ENCODE assay signal across 11 cellular contexts in the genomic region with DNA sequence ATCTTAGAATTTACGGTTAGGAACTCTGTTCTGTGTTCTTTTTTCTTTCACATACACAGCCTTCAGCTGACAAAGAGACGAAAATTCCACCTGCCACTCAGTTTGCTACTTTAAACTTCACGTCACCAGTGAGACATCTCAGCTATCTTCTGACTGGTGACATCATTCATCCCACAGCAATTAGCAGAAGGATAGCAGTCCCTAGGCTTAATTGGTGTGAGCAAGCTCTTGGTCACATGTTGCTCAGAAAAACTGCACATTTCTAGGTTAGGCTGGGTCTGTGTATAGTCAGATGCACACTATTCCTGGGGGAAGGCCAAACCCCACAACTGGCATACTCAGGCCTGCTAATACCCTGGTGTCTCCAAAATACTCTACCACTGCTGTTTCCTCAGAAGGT. TPM values are rescaled to one million over a fixed set of nuclear protein-coding genes. Genes with fewer than 3 reads are reported as not detected.
DNase-seq lines count a peak whose midpoint lies in the region; ATAC-seq, FAIRE-seq and TF ChIP-seq lines count a peak whose summit lies in the region.
"Had no signal": no experiment of that assay in that cellular context is flagged by ENCODE, and none has a peak within 500 bp of the region (broad histone marks: within the 10 kb centered on the region; RNA-seq: fewer than 3 reads in every experiment).

No MANE protein-coding gene starts in this region.

- TF ChIP-seq CTCF in AG09309 (IDR thresholded peaks at IDR 0.05; ENCODE audit: control insufficient read depth, insufficient read depth, low read depth, low read length, missing control alignments), result no peak
- TF ChIP-seq CTCF in astrocyte (IDR thresholded peaks at IDR 0.05; ENCODE audit: insufficient read depth, low read depth, low read length), result no peak
- no peak for TF ChIP-seq CTCF in lower lobe of right lung (IDR thresholded peaks at IDR 0.05)

- H3K4me2 ChIP-seq in astrocyte (ENCODE audit: low read length), result no peak overlapping the region

- H3K27me3 ChIP-seq in astrocyte (ENCODE audit: insufficient read depth, low read length) (peaks cover 6% of the 10 kb centered on the region), lower lobe of right lung (ENCODE audit: low read depth) (no peaks in the 10 kb centered on the region), H7 (ENCODE audit: control insufficient read depth, insufficient read depth, low read length) (no peaks in the 10 kb centered on the region)

- H3K79me2 ChIP-seq in astrocyte (ENCODE audit: insufficient read depth, low read length), result no peaks in the 10 kb centered on the region

- H3K27me3 Mint-ChIP-seq in astrocyte (ENCODE audit: low read depth, unreplicated experiment), result no peaks in the 10 kb centered on the region

- peaks cover 27% of the 10 kb centered on the region for H3K4me1 Mint-ChIP-seq in astrocyte (ENCODE audit: low read depth, unreplicated experiment)

- H3K36me3 Mint-ChIP-seq in astrocyte (ENCODE audit: low read depth, unreplicated experiment), result peaks cover 7% of the 10 kb centered on the region
- H3K36me3 Mint-ChIP-seq: activated CD4-positive, alpha-beta memory T cell treated with anti-CD3 and anti-CD28 coated beads for 36 hours had no signal

- no peak overlapping the region for H2AFZ ChIP-seq in astrocyte (ENCODE audit: low read depth, low read length)

- peak overlapping the region; percentile 85 for H3K27ac Mint-ChIP-seq in astrocyte (ENCODE audit: unreplicated experiment)
- H3K27ac Mint-ChIP-seq: activated CD4-positive, alpha-beta memory T cell treated with anti-CD3 and anti-CD28 coated beads for 36 hours had no signal

- H3K27ac ChIP-seq in astrocyte (ENCODE audit: low read depth, low read length) (no peak overlapping the region), lower lobe of right lung (peak overlapping the region; percentile 58)

- intact Hi-C loops in lower lobe of right lung (cut with DNase I), result no loop called here

- H4K20me1 ChIP-seq in astrocyte (ENCODE audit: insufficient read depth, low read length), result no peaks in the 10 kb centered on the region

- peak; percentile 34 to 64 for ATAC-seq in lower lobe of right lung

- H3K4me3 Mint-ChIP-seq in astrocyte (ENCODE audit: unreplicated experiment), result peak overlapping the region; percentile 37
- H3K4me3 Mint-ChIP-seq: activated CD4-positive, alpha-beta memory T cell treated with anti-CD3 and anti-CD28 coated beads for 36 hours had no signal

- H3K9me3 ChIP-seq in astrocyte (ENCODE audit: insufficient read depth, low read depth, low read length) (no peaks in the 10 kb centered on the region), lower lobe of right lung (no peaks in the 10 kb centered on the region)
- H3K9me3 ChIP-seq: HAP-1 had no signal

- peak; percentile 23 for DNase-seq in AG09309 (ENCODE audit: low read depth)
- peak; percentile 88 for DNase-seq in HCEC 1CT
- peak; percentile 80 for DNase-seq in astrocyte (ENCODE audit: low read depth)
- DNase-seq in lower lobe of right lung, result no peak
- no peak for DNase-seq in Kasumi-1 (lab: John Stamatoyannopoulos, UW)
- DNase-seq in activated naive CD4-positive, alpha-beta T cell treated with anti-CD3 and anti-CD28 coated beads, Interleukin-2, amount 50 U/mL, for 16 hours, result no peak
- DNase-seq in NCI-H1694 treated with DMSO at 0.1 percent for 48 hours (lab: John Stamatoyannopoulos, UW), result no peak
- DNase-seq in H7, result no peak
- DNase-seq: activated CD4-positive, alpha-beta memory T cell treated with anti-CD3 and anti-CD28 coated beads for 36 hours; foreskin melanocyte had no signal

- H3K4me1 ChIP-seq in astrocyte (ENCODE audit: insufficient read depth, low read length), result no peaks in the 10 kb centered on the region
- H3K4me1 ChIP-seq in lower lobe of right lung, result peaks cover 6% of the 10 kb centered on the region
- H3K4me1 ChIP-seq: HAP-1 had no signal

- H3K9me3 Mint-ChIP-seq in astrocyte (ENCODE audit: unreplicated experiment), result peaks cover 2% of the 10 kb centered on the region
- H3K9me3 Mint-ChIP-seq: activated CD4-positive, alpha-beta memory T cell treated with anti-CD3 and anti-CD28 coated beads for 36 hours had no signal

- no peak overlapping the region for H3K9ac ChIP-seq in astrocyte (ENCODE audit: low read length)

- no peak overlapping the region for H3K4me3 ChIP-seq in AG09309 (ENCODE audit: control insufficient read depth, low read depth, low read length)
- H3K4me3 ChIP-seq in astrocyte (ENCODE audit: insufficient read depth, low read depth, low read length), result no peak overlapping the region
- no peak overlapping the region for H3K4me3 ChIP-seq in lower lobe of right lung
- H3K4me3 ChIP-seq in H7 (ENCODE audit: insufficient read depth, low read depth, low read length), result no peak overlapping the region
- H3K4me3 ChIP-seq: HAP-1 had no signal

- H3K36me3 ChIP-seq in astrocyte (ENCODE audit: insufficient read depth, low read length) (no peaks in the 10 kb centered on the region), lower lobe of right lung (no peaks in the 10 kb centered on the region), H7 (replicated peaks; ENCODE audit: control insufficient read depth, insufficient read depth, low read length) (no peaks in the 10 kb centered on the region)
- H3K36me3 ChIP-seq: HAP-1 had no signal

- FAIRE-seq in astrocyte (lab: Jason Lieb, UNC), result no peak

RNA-seq across cellular contexts. Expression of a gene that starts 23.9 kb away (rescaled TPM):
- total RNA-seq in astrocyte, result 13.3 and 14.3 TPM in 2 replicates
- total RNA-seq in lower lobe of right lung, result 157 TPM
- total RNA-seq in H7 (2014; rRNA removed; shearing (Covaris generic)), result 5.7 and 8.3 TPM in 2 replicates

RNA-seq across cellular contexts. Expression of a gene that starts 24.8 kb away (rescaled TPM):
- total RNA-seq in astrocyte (81.2 and 82.8 TPM in 2 replicates), lower lobe of right lung (115 TPM)
- 192 and 227 TPM in 2 replicates for total RNA-seq in H7 (2014; rRNA removed; shearing (Covaris generic))

RNA-seq across cellular contexts. Expression of a gene that starts 38.4 kb away (rescaled TPM):
- 169 and 182 TPM in 2 replicates for total RNA-seq in astrocyte
- total RNA-seq in lower lobe of right lung, result 65.2 TPM
- total RNA-seq in H7 (2014; rRNA removed; shearing (Covaris generic)), result 80.8 and 86.6 TPM in 2 replicates

RNA-seq across cellular contexts. Expression of a gene that starts 45.1 kb away (rescaled TPM):
- total RNA-seq in astrocyte, result 911 and 1,063 TPM in 2 replicates
- total RNA-seq in lower lobe of right lung, result 124 TPM
- total RNA-seq in H7 (2014; rRNA removed; shearing (Covaris generic)), result 54.6 and 79.8 TPM in 2 replicates

Comparison
In these comparisons a context has a peak if more than half of its experiments do, and no peak if none do; other contexts are left out.
1. DNase-seq: peak in AG09309 (single experiment), HCEC 1CT (single experiment) and astrocyte (single experiment); none in lower lobe of right lung (single experiment), Kasumi-1 (0 of 2), activated naive CD4-positive, alpha-beta T cell treated with anti-CD3 and anti-CD28 coated beads, Interleukin-2, amount 50 U/mL, for 16 hours (single experiment), NCI-H1694 treated with DMSO at 0.1 percent for 48 hours (single experiment) and H7 (single experiment).
2. RNA of a gene that starts 23.9 kb away (total RNA-seq): 157 TPM in lower lobe of right lung (single experiment); 13.3 to 14.3 TPM in astrocyte and 5.7 to 8.3 TPM in H7; every median in the first group is over 10 times any median in the second.